ENCODE assay signal across 31 cellular contexts in genomic region chr18:1468550-1468949, GRCh38.
DNase-seq lines count a peak whose midpoint lies in the region; ATAC-seq, FAIRE-seq and TF ChIP-seq lines count a peak whose summit lies in the region.
"Had no signal": no experiment of that assay in that cellular context is flagged by ENCODE, and none has a peak within 500 bp of the region (broad histone marks: within the 10 kb centered on the region; RNA-seq: fewer than 3 reads in every experiment).

No MANE protein-coding gene starts in this region.

- POLR2A ChIA-PET in K562 (lab: Yijun Ruan, JAX) = no interaction called here

- ATAC-seq in K562 (no peak), GM19452 (IDR thresholded peaks at IDR 0.05; ENCODE audit: unreplicated experiment) (no peak), GM18519 (IDR thresholded peaks at IDR 0.05; ENCODE audit: low FRiP score, unreplicated experiment) (no peak)
- ATAC-seq: A549; CD8-positive, alpha-beta T cell had no signal

- no peaks in the 10 kb centered on the region for H3K36me3 ChIP-seq in K562 (ENCODE audit: control insufficient read depth, insufficient read depth, low read length)
- H3K36me3 ChIP-seq: BE2C; BLaER1; BLaER1 treated with 17β-estradiol and CSF1 and Interleukin-3, amounts not matched to agents 10 nM and 100 nM had no signal

- 33% methylated on average over 2 of the region's 2 CpGs for WGBS in K562 (ENCODE audit: insufficient coverage, low coverage, missing lambda C conversion rate)

- TF ChIP-seq EP300 in K562 (IDR thresholded peaks at IDR 0.05; ENCODE audit: low read length) = no peak

- TF ChIP-seq RAD21 in K562 (CRISPR knock-in tag; conservative IDR thresholded peaks at IDR 0.05 in 1 of 2, IDR thresholded peaks at IDR 0.05 in 1 of 2) = no peak

- DNase-seq in K562 (ENCODE audit: extremely low read depth in 1 of 4, low spot score in 3 of 4) = no peak
- DNase-seq in urothelium cell line (ENCODE audit: low spot score) = no peak
- DNase-seq: 8988T; ACHN; AML-193; BE2C; C1 segment of cervical spinal cord; Caco-2; Calu3; CD4-positive, alpha-beta memory T cell; CD4-positive, alpha-beta T cell; CD4-positive, CD25-positive, alpha-beta regulatory T cell; CD8-positive, alpha-beta memory T cell; CD8-positive, alpha-beta T cell; COR-L47; DMS 273 treated with DMSO at 0.1 percent for 48 hours; DMS153; DMS53; DMS79; DMS79 treated with DMSO at 0.1 percent for 48 hours; DND-41; EL had no signal

- H3K27me3 ChIP-seq in K562 (ENCODE audit: control insufficient read depth in 2 of 2, insufficient read depth in 2 of 2, low read length in 2 of 2) = no peaks in the 10 kb centered on the region
- H3K27me3 ChIP-seq: BE2C; BLaER1; BLaER1 treated with 17β-estradiol and CSF1 and Interleukin-3, amounts not matched to agents 10 nM and 100 nM had no signal

- H3K79me2 ChIP-seq in K562 (ENCODE audit: control insufficient read depth, insufficient read depth, low read length) = no peaks in the 10 kb centered on the region

- CTCF ChIA-PET in K562 (lab: Yijun Ruan, JAX; ENCODE audit: low intra/inter-chr PET ratio) = no interaction called here

- no peak overlapping the region for H3K27ac ChIP-seq in K562 (ENCODE audit: extremely low read depth, low read depth, low read length)
- H3K27ac ChIP-seq: 22Rv1; A549; BLaER1; BLaER1 treated with 17β-estradiol and CSF1 and Interleukin-3, amounts not matched to agents 10 nM and 100 nM; C4-2B had no signal

- no peaks in the 10 kb centered on the region for H4K20me1 ChIP-seq in K562 (replicated peaks; ENCODE audit: control insufficient read depth, insufficient read depth, low read length)
- H4K20me1 ChIP-seq: BLaER1; BLaER1 treated with 17β-estradiol and CSF1 and Interleukin-3, amounts not matched to agents 10 nM and 100 nM had no signal

- no peak overlapping the region for H3K9ac ChIP-seq in K562 (ENCODE audit: insufficient read depth in 1 of 2, low read depth in 2 of 2, low read length in 2 of 2)
- H3K9ac ChIP-seq: BLaER1; BLaER1 treated with 17β-estradiol and CSF1 and Interleukin-3, amounts not matched to agents 10 nM and 100 nM had no signal

- peaks cover 0 to 9% of the 10 kb centered on the region in 2 experiments; a peak in 3 of 5 replicates for H3K4me1 ChIP-seq in K562 (replicated peaks in 1 of 2; ENCODE audit: control insufficient read depth in 2 of 2, insufficient read depth in 2 of 2, low read length in 2 of 2)
- H3K4me1 ChIP-seq: A549, BE2C, Caco-2 had no signal

- in situ Hi-C loops in K562 (cut with MboI) = no loop called here

- intact Hi-C loops in K562 (cut with micrococcal nuclease) = no loop called here

- no peak overlapping the region for H3K4me3 ChIP-seq in K562
- H3K4me3 ChIP-seq: A549; BLaER1; BLaER1 treated with 17β-estradiol and CSF1 and Interleukin-3, amounts not matched to agents 10 nM and 100 nM had no signal

- H3K9me1 ChIP-seq in K562 (ENCODE audit: control insufficient read depth, insufficient read depth, low read length) = no peaks in the 10 kb centered on the region

- no peak for FAIRE-seq in K562 (lab: Jason Lieb, UNC)
- FAIRE-seq in urothelium cell line (lab: Jason Lieb, UNC) = peak; percentile 5
- FAIRE-seq: A204.1, A549, D721Med had no signal

- TF ChIP-seq CTCF in K562 (IDR thresholded peaks at IDR 0.05 in 2 of 3, conservative IDR thresholded peaks at IDR 0.05 in 1 of 3; ENCODE audit: insufficient read depth in 2 of 3, low read depth in 1 of 3, low read length in 3 of 3) = no peak

- no peak overlapping the region for H2AFZ ChIP-seq in K562 (ENCODE audit: low read depth, low read length)

- no peak overlapping the region for H3K4me2 ChIP-seq in K562 (ENCODE audit: insufficient read depth, low read length)
- H3K4me2 ChIP-seq: A549; BLaER1; BLaER1 treated with 17β-estradiol and CSF1 and Interleukin-3, amounts not matched to agents 10 nM and 100 nM had no signal

- TF ChIP-seq POLR2A in K562 (conservative IDR thresholded peaks at IDR 0.05) = no peak

- BruUV-seq in K562 (replicated peaks; lab: Mats Ljungman, UMichigan) = no TSS peak

- H3K9me3 ChIP-seq in K562 (replicated peaks; ENCODE audit: control insufficient read depth, insufficient read depth, low read depth, low read length) = no peaks in the 10 kb centered on the region
- H3K9me3 ChIP-seq: A549, BE2C, Caco-2 had no signal

TF ChIP-seq in K562, 482 proteins besides CTCF, POLR2A, EP300 and RAD21 (continues in another document):
- no peak for TF ChIP-seq SMC3 (conservative IDR thresholded peaks at IDR 0.05; ENCODE audit: insufficient read depth, low read depth, low read length)
- 0 out of 2 replicates have a peak, but pooled peaks have one; percentile 67 for TF ChIP-seq DDX20 (tag; IDR thresholded peaks at IDR 0.05; ENCODE audit: low read depth)
- TF ChIP-seq SMAD4 (CRISPR knock-in tag; conservative IDR thresholded peaks at IDR 0.05) = peak; percentile 62; the same call in 1 of the 2 replicates
- TF ChIP-seq SP1 (CRISPR knock-in tag; IDR thresholded peaks at IDR 0.05) = no peak
- TF ChIP-seq ILK (tag; IDR thresholded peaks at IDR 0.05; ENCODE audit: borderline replicate concordance, low read depth) = peak; percentile 70
- TF ChIP-seq NELFE (IDR thresholded peaks at IDR 0.05; ENCODE audit: insufficient read depth, insufficient read length) = no peak
- TF ChIP-seq TOE1 (IDR thresholded peaks at IDR 0.05; ENCODE audit: borderline replicate concordance) = no peak
- no peak for TF ChIP-seq TOE1 (CRISPR knock-in tag; IDR thresholded peaks at IDR 0.05; ENCODE audit: borderline replicate concordance, low read depth)
- no peak for TF ChIP-seq MTA3 (IDR thresholded peaks at IDR 0.05; ENCODE audit: borderline replicate concordance)
- no peak for TF ChIP-seq TEAD1 (CRISPR knock-in tag; IDR thresholded peaks at IDR 0.05)
- no peak for TF ChIP-seq ATF4 (CRISPR knock-in tag; IDR thresholded peaks at IDR 0.05)
- TF ChIP-seq KAT2B (IDR thresholded peaks at IDR 0.05; ENCODE audit: low read depth, low read length) = no peak
- no peak for TF ChIP-seq SAP30 (IDR thresholded peaks at IDR 0.05; ENCODE audit: borderline replicate concordance, insufficient read depth, low read depth, low read length, poor library complexity, severe bottlenecking)
- TF ChIP-seq KDM5B (IDR thresholded peaks at IDR 0.05; ENCODE audit: insufficient replicate concordance, low read depth, low read length) = no peak
- no peak for TF ChIP-seq TFAM (CRISPR knock-in tag; conservative IDR thresholded peaks at IDR 0.05)
- TF ChIP-seq SIRT6 (IDR thresholded peaks at IDR 0.05; ENCODE audit: low read depth, low read length) = no peak
- TF ChIP-seq ZNF239 (CRISPR knock-in tag; IDR thresholded peaks at IDR 0.05) = no peak
- TF ChIP-seq TEAD4 (IDR thresholded peaks at IDR 0.05; ENCODE audit: low read length) = no peak
- no peak for TF ChIP-seq TEAD4 (CRISPR knock-in tag; IDR thresholded peaks at IDR 0.05; ENCODE audit: borderline replicate concordance)
- no peak for TF ChIP-seq ATF7 (IDR thresholded peaks at IDR 0.05)
- TF ChIP-seq DMBX1 (CRISPR knock-in tag; IDR thresholded peaks at IDR 0.05; ENCODE audit: borderline replicate concordance) = peak; percentile 59; the same call in 1 of the 2 replicates
- no peak for TF ChIP-seq FOXK1 (CRISPR knock-in tag; IDR thresholded peaks at IDR 0.05; ENCODE audit: borderline replicate concordance)
- TF ChIP-seq IRF1 (CRISPR knock-in tag; IDR thresholded peaks at IDR 0.05; ENCODE audit: borderline replicate concordance) = no peak
- no peak for TF ChIP-seq ZNF740 (CRISPR knock-in tag; IDR thresholded peaks at IDR 0.05)
- TF ChIP-seq ZNF740 (tag; IDR thresholded peaks at IDR 0.05) = peak in 1 of 2 experiments; percentile 62; a peak in 1 of 4 replicates
- no peak for TF ChIP-seq MECOM (CRISPR knock-in tag; IDR thresholded peaks at IDR 0.05)
